7 cellular contexts compared by ENCODE assay signal in the genomic region with DNA sequence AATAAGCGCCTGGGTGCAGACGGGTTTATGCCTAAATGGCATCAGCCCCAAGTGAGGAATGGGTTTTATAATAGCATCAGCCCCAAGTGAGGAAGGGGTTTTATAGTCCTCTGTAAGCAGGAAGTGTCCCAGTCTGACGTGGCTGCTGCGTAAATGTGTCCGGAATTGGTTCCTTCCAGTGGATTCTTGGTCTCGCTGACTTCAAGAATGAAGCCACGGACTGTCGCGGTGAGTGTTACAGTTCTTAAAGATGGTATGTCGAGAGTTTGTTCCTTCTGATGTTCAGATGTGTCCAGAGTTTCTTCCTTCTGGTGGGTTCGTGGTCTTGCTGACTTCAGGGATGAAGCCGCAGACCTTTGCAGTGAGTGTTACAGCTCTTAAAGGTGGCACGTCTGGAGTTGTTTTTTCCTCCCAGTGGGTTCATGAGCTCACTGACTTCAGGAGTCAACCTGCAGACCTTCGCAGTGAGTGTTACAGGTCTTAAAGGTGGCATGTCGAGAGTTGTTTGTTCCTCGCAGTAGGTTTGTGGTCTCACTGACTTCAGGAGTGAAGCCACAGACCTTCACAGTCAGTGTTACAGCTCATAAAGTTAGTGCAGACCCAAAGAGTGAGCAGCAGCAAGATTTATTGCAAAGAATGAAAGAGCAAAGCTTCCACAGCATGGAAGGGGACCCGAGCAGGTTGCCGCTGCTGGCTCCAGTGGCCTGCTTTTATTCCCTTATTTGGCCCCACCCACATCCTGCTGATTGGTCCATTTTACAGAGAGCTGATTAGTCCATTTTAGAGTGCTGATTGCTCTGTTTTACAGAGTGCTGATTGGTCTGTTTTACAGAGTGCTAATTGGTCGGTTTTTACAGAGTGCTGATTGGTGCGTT. TPM values are rescaled to one million over a fixed set of nuclear protein-coding genes. Genes with fewer than 3 reads are reported as not detected.
DNase-seq lines count a peak whose midpoint lies in the region; ATAC-seq and TF ChIP-seq lines count a peak whose summit lies in the region.
"Not testable (repeated sequence)": the region's sequence is repeated elsewhere in the genome, so short reads cannot be mapped to it uniquely, and the experiment has no call there.

No MANE protein-coding gene starts in this region.

- not testable (repeated sequence) for TF ChIP-seq CTCF in nephron progenitor cell (IDR thresholded peaks at IDR 0.05)

- H3K27me3 Mint-ChIP-seq in IgD-negative memory B cell; activated T-cell treated with anti-CD3 and anti-CD28 coated beads, Interleukin-2, amount 50 U/mL, for 4 hours (ENCODE audit: low read depth); activated naive CD8-positive, alpha-beta T cell treated with anti-CD3 and anti-CD28 coated beads, Interleukin-2, amount 10 ng/mL, durations not matched to agents 7 days and 5 days: not testable (repeated sequence)
- H3K27me3 Mint-ChIP-seq in nephron progenitor cell (ENCODE audit: low read depth, poor library complexity) = peaks cover 13% of the 10 kb centered on the region

- not testable (repeated sequence) for ATAC-seq in activated T-cell treated with anti-CD3 and anti-CD28 coated beads, Interleukin-2, amount 50 U/mL, for 4 hours
- peak; percentile 6 for ATAC-seq in activated naive CD8-positive, alpha-beta T cell treated with anti-CD3 and anti-CD28 coated beads, Interleukin-2, amount 10 ng/mL, durations not matched to agents 7 days and 5 days (ENCODE audit: low read depth)

- peak overlapping the region; percentile 19 to 67 (median 54) for H3K4me3 Mint-ChIP-seq in IgD-negative memory B cell
- H3K4me3 Mint-ChIP-seq in activated T-cell treated with anti-CD3 and anti-CD28 coated beads, Interleukin-2, amount 50 U/mL, for 4 hours = peak overlapping the region; percentile 53
- H3K4me3 Mint-ChIP-seq in activated naive CD8-positive, alpha-beta T cell treated with anti-CD3 and anti-CD28 coated beads, Interleukin-2, amount 10 ng/mL, durations not matched to agents 7 days and 5 days = peak overlapping the region; percentile 84
- peak overlapping the region; percentile 52 for H3K4me3 Mint-ChIP-seq in nephron progenitor cell

- TF ChIP-seq POLR2A in erythroblast (IDR thresholded peaks at IDR 0.05; ENCODE audit: low read length) = not testable (repeated sequence)

- DNase-seq in activated CD8-positive, alpha-beta memory T cell treated with anti-CD3 and anti-CD28 coated beads for 4 hours (ENCODE audit: low read depth in 2 of 2) = peak; percentile 7 to 19
- peak; percentile 9 for DNase-seq in activated T-cell treated with anti-CD3 and anti-CD28 coated beads, Interleukin-2, amount 50 U/mL, for 4 hours
- peak; percentile 43 for DNase-seq in activated naive CD8-positive, alpha-beta T cell treated with anti-CD3 and anti-CD28 coated beads, Interleukin-2, amount 10 ng/mL, durations not matched to agents 7 days and 5 days
- peak; percentile 25 to 29 for DNase-seq in erythroblast (lab: John Stamatoyannopoulos, UW)
- DNase-seq in nephron progenitor cell = not testable (repeated sequence)
- DNase-seq in stimulated activated CD8-positive, alpha-beta memory T cell treated with anti-CD3 and anti-CD28 coated beads, Interleukin-7, amount 100 ng/mL, for 4 hours (ENCODE audit: low read depth in 2 of 2) = peak; percentile 12

- H3K27ac Mint-ChIP-seq in IgD-negative memory B cell (peak overlapping the region in 2 of 3 donors; percentile 55 to 61), nephron progenitor cell (peak overlapping the region; percentile 81)
- H3K27ac Mint-ChIP-seq in activated naive CD8-positive, alpha-beta T cell treated with anti-CD3 and anti-CD28 coated beads, Interleukin-2, amount 10 ng/mL, durations not matched to agents 7 days and 5 days = peak overlapping the region; percentile 95

- POLR2A ChIA-PET in activated naive CD8-positive, alpha-beta T cell treated with anti-CD3 and anti-CD28 coated beads, Interleukin-2, amount 10 ng/mL, durations not matched to agents 7 days and 5 days (lab: Charles Lee) = interaction anchor here (0.8 to 1.1 kb wide), 2 partner anchors 91 to 507 kb away, joined by 3 read pairs; no protein-coding TSS in a partner anchor

- H3K9me3 Mint-ChIP-seq in IgD-negative memory B cell; activated T-cell treated with anti-CD3 and anti-CD28 coated beads, Interleukin-2, amount 50 U/mL, for 4 hours; activated naive CD8-positive, alpha-beta T cell treated with anti-CD3 and anti-CD28 coated beads, Interleukin-2, amount 10 ng/mL, durations not matched to agents 7 days and 5 days: not testable (repeated sequence)
- peaks cover 34% of the 10 kb centered on the region for H3K9me3 Mint-ChIP-seq in nephron progenitor cell

- peaks cover 7 to 26% (median 24%) of the 10 kb centered on the region in 3 donors for H3K4me1 Mint-ChIP-seq in IgD-negative memory B cell
- peaks cover 39% of the 10 kb centered on the region for H3K4me1 Mint-ChIP-seq in activated T-cell treated with anti-CD3 and anti-CD28 coated beads, Interleukin-2, amount 50 U/mL, for 4 hours (ENCODE audit: low read depth)
- peaks cover 28% of the 10 kb centered on the region for H3K4me1 Mint-ChIP-seq in activated naive CD8-positive, alpha-beta T cell treated with anti-CD3 and anti-CD28 coated beads, Interleukin-2, amount 10 ng/mL, durations not matched to agents 7 days and 5 days
- peaks cover 18% of the 10 kb centered on the region for H3K4me1 Mint-ChIP-seq in nephron progenitor cell

- not testable (repeated sequence) for H3K36me3 Mint-ChIP-seq in IgD-negative memory B cell
- H3K36me3 Mint-ChIP-seq in activated T-cell treated with anti-CD3 and anti-CD28 coated beads, Interleukin-2, amount 50 U/mL, for 4 hours (ENCODE audit: insufficient read depth) = peaks cover 24% of the 10 kb centered on the region
- H3K36me3 Mint-ChIP-seq in activated naive CD8-positive, alpha-beta T cell treated with anti-CD3 and anti-CD28 coated beads, Interleukin-2, amount 10 ng/mL, durations not matched to agents 7 days and 5 days = peaks cover 36% of the 10 kb centered on the region
- peaks cover 48% of the 10 kb centered on the region for H3K36me3 Mint-ChIP-seq in nephron progenitor cell (ENCODE audit: low read depth)

RNA-seq across cellular contexts. Expression of gene GALNT11, which starts 2.3 kb away (rescaled TPM):
- polyA plus RNA-seq in IgD-negative memory B cell = 24.2 TPM
- 10 to 100 TPM; 16.6 to 17.3 (median 16.7) TPM for total RNA-seq in activated T-cell treated with anti-CD3 and anti-CD28 coated beads, Interleukin-2, amount 50 U/mL, for 4 hours
- total RNA-seq in activated naive CD8-positive, alpha-beta T cell treated with anti-CD3 and anti-CD28 coated beads, Interleukin-2, amount 10 ng/mL, durations not matched to agents 7 days and 5 days = 10 to 100 TPM; 28.7 to 29.7 TPM
